Comparison of ENCODE assay signal across 30 cellular contexts in genomic region chr10:50231515-50232260, GRCh38. TPM values are rescaled to one million over a fixed set of nuclear protein-coding genes. Genes with fewer than 3 reads are reported as not detected.
A peak's percentile ranks its signal among the peaks of the same experiment; 100 is the strongest.
DNase-seq lines count a peak whose midpoint lies in the region; ATAC-seq lines count a peak whose summit lies in the region.
"Had no signal": no experiment of that assay in that cellular context is flagged by ENCODE, and none has a peak within 500 bp of the region (broad histone marks: within the 10 kb centered on the region; RNA-seq: fewer than 3 reads in every experiment).

No MANE protein-coding gene starts in this region.

- H3K27ac Mint-ChIP-seq in dendritic cell treated with granulocyte-macrophage colony-stimulating factor and Interleukin-4, amounts not matched to agents 40 ng/mL and 50 ng/mL, for 4 days: peak overlapping the region; percentile 76
- H3K27ac Mint-ChIP-seq: activated CD4-positive, alpha-beta T cell treated with anti-CD3 and anti-CD28 coated beads, Interleukin-2, amount 10 ng/mL, durations not matched to agents 24 days and 14 days; activated naive CD8-positive, alpha-beta T cell treated with anti-CD3 and anti-CD28 coated beads for 36 hours; CD14-positive monocyte had no signal

- no peak overlapping the region for H3K4me3 Mint-ChIP-seq in dendritic cell treated with granulocyte-macrophage colony-stimulating factor and Interleukin-4, amounts not matched to agents 40 ng/mL and 50 ng/mL, for 4 days
- H3K4me3 Mint-ChIP-seq: activated CD4-positive, alpha-beta T cell treated with anti-CD3 and anti-CD28 coated beads, Interleukin-2, amount 10 ng/mL, durations not matched to agents 24 days and 14 days; activated naive CD8-positive, alpha-beta T cell treated with anti-CD3 and anti-CD28 coated beads for 36 hours; CD14-positive monocyte; neural crest cell had no signal

- H3K4me1 Mint-ChIP-seq in dendritic cell treated with granulocyte-macrophage colony-stimulating factor and Interleukin-4, amounts not matched to agents 40 ng/mL and 50 ng/mL, for 4 days (ENCODE audit: low read depth): peaks cover 21% of the 10 kb centered on the region
- H3K4me1 Mint-ChIP-seq: activated CD4-positive, alpha-beta T cell treated with anti-CD3 and anti-CD28 coated beads, Interleukin-2, amount 10 ng/mL, durations not matched to agents 24 days and 14 days; activated naive CD8-positive, alpha-beta T cell treated with anti-CD3 and anti-CD28 coated beads for 36 hours; CD14-positive monocyte had no signal

- peak; percentile 32 for DNase-seq in CD1c-positive myeloid dendritic cell (ENCODE audit: extremely low spot score)
- no peak for DNase-seq in HUDEP-2 (lab: John Stamatoyannopoulos, UW; ENCODE audit: unreplicated experiment in 76 of 76)
- DNase-seq in cerebellum (ENCODE audit: low spot score): no peak
- DNase-seq: activated CD4-positive, alpha-beta T cell treated with anti-CD3 and anti-CD28 coated beads, Interleukin-2, amount 10 ng/mL, durations not matched to agents 24 days and 14 days; activated effector memory CD4-positive, alpha-beta T cell treated with anti-CD3 and anti-CD28 coated beads, Interleukin-2, amount 50 U/mL, for 16 hours; activated naive CD8-positive, alpha-beta T cell treated with anti-CD3 and anti-CD28 coated beads for 36 hours; activated T-cell treated with anti-CD3 and anti-CD28 coated beads, Interleukin-2, amount 50 U/mL, for 1 hour; aorta; Calu3; DMS79 treated with DMSO at 0.1 percent for 48 hours; effector CD8-positive, alpha-beta T cell; GDM1; GM23248; hypothalamus; IMR-90; NCI-H446; NCI-H82; ovary; RPMI8226; SJCRH30; stimulated activated naive CD4-positive, alpha-beta T cell treated with Interleukin-2 at 50 U/mL for 16 hours; T-helper 9 cell; upper lobe of right lung had no signal

- H3K27me3 Mint-ChIP-seq in dendritic cell treated with granulocyte-macrophage colony-stimulating factor and Interleukin-4, amounts not matched to agents 40 ng/mL and 50 ng/mL, for 4 days: peaks cover 40% of the 10 kb centered on the region

- intact Hi-C loops in dendritic cell treated with granulocyte-macrophage colony-stimulating factor and Interleukin-4, amounts not matched to agents 40 ng/mL and 50 ng/mL, for 4 days (cut with micrococcal nuclease): no loop called here

- no peaks in the 10 kb centered on the region for H3K36me3 Mint-ChIP-seq in dendritic cell treated with granulocyte-macrophage colony-stimulating factor and Interleukin-4, amounts not matched to agents 40 ng/mL and 50 ng/mL, for 4 days (ENCODE audit: low read depth)
- H3K36me3 Mint-ChIP-seq: activated naive CD8-positive, alpha-beta T cell treated with anti-CD3 and anti-CD28 coated beads for 36 hours; CD14-positive monocyte had no signal

- ATAC-seq in GM19351 (IDR thresholded peaks at IDR 0.05; ENCODE audit: unreplicated experiment): peak; percentile 62
- ATAC-seq in HG02973 (IDR thresholded peaks at IDR 0.05; ENCODE audit: unreplicated experiment): peak; percentile 65
- no peak for ATAC-seq in GM18873 (IDR thresholded peaks at IDR 0.05; ENCODE audit: low FRiP score, unreplicated experiment)
- no peak for ATAC-seq in GM18502 (IDR thresholded peaks at IDR 0.05; ENCODE audit: poor library complexity, unreplicated experiment)
- ATAC-seq: upper lobe of right lung had no signal

- H3K9me3 Mint-ChIP-seq in dendritic cell treated with granulocyte-macrophage colony-stimulating factor and Interleukin-4, amounts not matched to agents 40 ng/mL and 50 ng/mL, for 4 days: no peaks in the 10 kb centered on the region
- H3K9me3 Mint-ChIP-seq: activated CD4-positive, alpha-beta T cell treated with anti-CD3 and anti-CD28 coated beads, Interleukin-2, amount 10 ng/mL, durations not matched to agents 24 days and 14 days; activated naive CD8-positive, alpha-beta T cell treated with anti-CD3 and anti-CD28 coated beads for 36 hours; CD14-positive monocyte; neural crest cell had no signal

RNA-seq across cellular contexts. Expression of gene ASAH2, which starts 19.6 kb away (rescaled TPM):
- total RNA-seq in cerebellum: 1.5 TPM

Comparison
In these comparisons a context has a peak if more than half of its experiments do, and no peak if none do; other contexts are left out.
1. ATAC-seq: peak in GM19351 (single experiment) and HG02973 (single experiment); none in GM18873 (single experiment) and GM18502 (single experiment).